ENCODE assay signal across 21 cellular contexts in genomic region chr10:69377191-69377590, GRCh38. TPM values are rescaled to one million over a fixed set of nuclear protein-coding genes. Genes with fewer than 3 reads are reported as not detected.
A peak's percentile ranks its signal among the peaks of the same experiment; 100 is the strongest.
DNase-seq lines count a peak whose midpoint lies in the region; ATAC-seq and TF ChIP-seq lines count a peak whose summit lies in the region.
"Had no signal": no experiment of that assay in that cellular context is flagged by ENCODE, and none has a peak within 500 bp of the region (broad histone marks: within the 10 kb centered on the region; RNA-seq: fewer than 3 reads in every experiment).

No MANE protein-coding gene starts in this region.

- peaks cover 31 to 71% (median 53%) of the 10 kb centered on the region in 3 donors for H3K36me3 ChIP-seq in tibial artery

- no peak overlapping the region for H3K4me3 Mint-ChIP-seq in activated naive CD8-positive, alpha-beta T cell
- no peak overlapping the region for H3K4me3 Mint-ChIP-seq in activated naive CD8-positive, alpha-beta T cell treated with anti-CD3 and anti-CD28 coated beads for 36 hours
- H3K4me3 Mint-ChIP-seq in effector memory CD8-positive, alpha-beta T cell = no peak overlapping the region
- H3K4me3 Mint-ChIP-seq in naive thymus-derived CD8-positive, alpha-beta T cell = no peak overlapping the region
- H3K4me3 Mint-ChIP-seq: T-helper 1 cell treated with Interleukin-12 subunit alpha and Interleukin-12 subunit beta and Interleukin-4 antibody, amounts not matched to agents 30 μg/mL and 1 μg/mL, for 36 hours had no signal

- no peaks in the 10 kb centered on the region for H3K27me3 Mint-ChIP-seq in activated naive CD8-positive, alpha-beta T cell
- H3K27me3 Mint-ChIP-seq in activated naive CD8-positive, alpha-beta T cell treated with anti-CD3 and anti-CD28 coated beads for 36 hours = no peaks in the 10 kb centered on the region
- H3K27me3 Mint-ChIP-seq in effector memory CD8-positive, alpha-beta T cell = no peaks in the 10 kb centered on the region
- H3K27me3 Mint-ChIP-seq in naive thymus-derived CD8-positive, alpha-beta T cell = no peaks in the 10 kb centered on the region

- no peak for TF ChIP-seq CTCF in tibial artery (IDR thresholded peaks at IDR 0.05)

- H3K27me3 ChIP-seq in tibial artery = no peaks in the 10 kb centered on the region
- H3K27me3 ChIP-seq: BLaER1 treated with 17β-estradiol and CSF1 and Interleukin-3, amounts not matched to agents 10 nM and 100 nM had no signal

- H3K27ac Mint-ChIP-seq in activated naive CD8-positive, alpha-beta T cell = peak overlapping the region; percentile 22
- H3K27ac Mint-ChIP-seq in activated naive CD8-positive, alpha-beta T cell treated with anti-CD3 and anti-CD28 coated beads for 36 hours = no peak overlapping the region
- H3K27ac Mint-ChIP-seq in effector memory CD8-positive, alpha-beta T cell = peak overlapping the region; percentile 82 to 92
- peak overlapping the region in 7 of 10 donors; percentile 25 to 60 (median 29) for H3K27ac Mint-ChIP-seq in naive thymus-derived CD8-positive, alpha-beta T cell
- H3K27ac Mint-ChIP-seq: T-helper 1 cell treated with Interleukin-12 subunit alpha and Interleukin-12 subunit beta and Interleukin-4 antibody, amounts not matched to agents 30 μg/mL and 1 μg/mL, for 36 hours had no signal

- H3K4me1 Mint-ChIP-seq in activated naive CD8-positive, alpha-beta T cell (ENCODE audit: low read depth) = peaks cover 21% of the 10 kb centered on the region
- peaks cover 13% of the 10 kb centered on the region for H3K4me1 Mint-ChIP-seq in activated naive CD8-positive, alpha-beta T cell treated with anti-CD3 and anti-CD28 coated beads for 36 hours
- peaks cover 0 to 8% of the 10 kb centered on the region in 2 donors for H3K4me1 Mint-ChIP-seq in effector memory CD8-positive, alpha-beta T cell (ENCODE audit: low read depth in 2 of 2)
- H3K4me1 Mint-ChIP-seq in naive thymus-derived CD8-positive, alpha-beta T cell = peaks cover 17 to 38% (median 27%) of the 10 kb centered on the region in 4 donors

- no peak for ATAC-seq in effector memory CD8-positive, alpha-beta T cell (replicated peaks)
- no peak for ATAC-seq in naive thymus-derived CD8-positive, alpha-beta T cell
- ATAC-seq in GM21717 (IDR thresholded peaks at IDR 0.05; ENCODE audit: unreplicated experiment) = no peak
- ATAC-seq: A549, GM12878 had no signal

- no peak for DNase-seq in activated naive CD8-positive, alpha-beta T cell treated with anti-CD3 and anti-CD28 coated beads for 36 hours
- DNase-seq in effector memory CD8-positive, alpha-beta T cell = no peak
- DNase-seq in naive thymus-derived CD8-positive, alpha-beta T cell = no peak
- DNase-seq in tibial artery (no peak), dedifferentiated amniotic fluid mesenchymal stem cell (ENCODE audit: extremely low spot score) (no peak), HuH-7.5 (ENCODE audit: low spot score) (no peak)
- DNase-seq: DMS 273 treated with DMSO at 0.1 percent for 48 hours; foreskin melanocyte; GDM1; NCI-H1092 treated with DMSO at 0.1 percent for 48 hours; NCI-H2081 treated with DMSO at 0.1 percent for 48 hours; NCI-H510A treated with DMSO at 0.1 percent for 48 hours; SIG-M5; stimulated activated CD4-positive, alpha-beta T cell treated with anti-CD3 and anti-CD28 coated beads, Interleukin-2, amount 100 ng/mL, for 48 hours had no signal

- POLR2A ChIA-PET in naive thymus-derived CD8-positive, alpha-beta T cell (lab: Charles Lee) = no interaction called here

- H3K27ac ChIP-seq in tibial artery = peak overlapping the region; percentile 55 to 63
- H3K27ac ChIP-seq: A549; BLaER1 treated with 17β-estradiol and CSF1 and Interleukin-3, amounts not matched to agents 10 nM and 100 nM had no signal

- peaks cover 2% of the 10 kb centered on the region for H3K36me3 Mint-ChIP-seq in activated naive CD8-positive, alpha-beta T cell
- H3K36me3 Mint-ChIP-seq in activated naive CD8-positive, alpha-beta T cell treated with anti-CD3 and anti-CD28 coated beads for 36 hours = peaks cover 33% of the 10 kb centered on the region
- H3K36me3 Mint-ChIP-seq in effector memory CD8-positive, alpha-beta T cell (ENCODE audit: insufficient read depth) = peaks cover 70% of the 10 kb centered on the region
- peaks cover 13 to 80% (median 13%) of the 10 kb centered on the region in 3 donors for H3K36me3 Mint-ChIP-seq in naive thymus-derived CD8-positive, alpha-beta T cell

- H3K9me3 Mint-ChIP-seq in activated naive CD8-positive, alpha-beta T cell (ENCODE audit: low read depth) = no peaks in the 10 kb centered on the region
- no peaks in the 10 kb centered on the region for H3K9me3 Mint-ChIP-seq in activated naive CD8-positive, alpha-beta T cell treated with anti-CD3 and anti-CD28 coated beads for 36 hours
- no peaks in the 10 kb centered on the region for H3K9me3 Mint-ChIP-seq in effector memory CD8-positive, alpha-beta T cell
- H3K9me3 Mint-ChIP-seq in naive thymus-derived CD8-positive, alpha-beta T cell = no peaks in the 10 kb centered on the region
- H3K9me3 Mint-ChIP-seq: T-helper 1 cell treated with Interleukin-12 subunit alpha and Interleukin-12 subunit beta and Interleukin-4 antibody, amounts not matched to agents 30 μg/mL and 1 μg/mL, for 36 hours had no signal

- no peaks in the 10 kb centered on the region for H3K9me3 ChIP-seq in tibial artery
- H3K9me3 ChIP-seq: A549; BLaER1 treated with 17β-estradiol and CSF1 and Interleukin-3, amounts not matched to agents 10 nM and 100 nM had no signal

- peaks cover 0 to 37% (median 20%) of the 10 kb centered on the region in 4 donors for H3K4me1 ChIP-seq in tibial artery
- H3K4me1 ChIP-seq: BLaER1 treated with 17β-estradiol and CSF1 and Interleukin-3, amounts not matched to agents 10 nM and 100 nM had no signal

- no peak overlapping the region for H3K4me3 ChIP-seq in tibial artery
- H3K4me3 ChIP-seq: A549; BLaER1 treated with 17β-estradiol and CSF1 and Interleukin-3, amounts not matched to agents 10 nM and 100 nM; GM12878 had no signal

- intact Hi-C loops in tibial artery (cut with DNase I; ENCODE audit: low total_unique reads) = no loop called here

RNA-seq across cellular contexts. Expression of gene TACR2, which starts 39.5 kb away (rescaled TPM):
- total RNA-seq in activated naive CD8-positive, alpha-beta T cell treated with anti-CD3 and anti-CD28 coated beads for 36 hours = not detected
- total RNA-seq in naive thymus-derived CD8-positive, alpha-beta T cell = not detected
- not detected for polyA plus RNA-seq in naive thymus-derived CD8-positive, alpha-beta T cell
- total RNA-seq: GM12878, left lobe of liver had no signal
